ENCODE assay signal across 13 cellular contexts in genomic region chr10:103803941-103804340, GRCh38. TPM values are rescaled to one million over a fixed set of nuclear protein-coding genes. Genes with fewer than 3 reads are reported as not detected.
A peak's percentile ranks its signal among the peaks of the same experiment; 100 is the strongest.
DNase-seq lines count a peak whose midpoint lies in the region; ATAC-seq and TF ChIP-seq lines count a peak whose summit lies in the region.
"Had no signal": no experiment of that assay in that cellular context is flagged by ENCODE, and none has a peak within 500 bp of the region (broad histone marks: within the 10 kb centered on the region; RNA-seq: fewer than 3 reads in every experiment).

No MANE protein-coding gene starts in this region.

- no peaks in the 10 kb centered on the region for H3K9me3 Mint-ChIP-seq in activated naive CD8-positive, alpha-beta T cell treated with anti-CD3 and anti-CD28 coated beads, Interleukin-2, amount 10 ng/mL, durations not matched to agents 7 days and 5 days
- no peaks in the 10 kb centered on the region for H3K9me3 Mint-ChIP-seq in activated naive CD8-positive, alpha-beta T cell treated with anti-CD3 and anti-CD28 coated beads for 36 hours
- H3K9me3 Mint-ChIP-seq in activated naive CD8-positive, alpha-beta T cell treated with anti-CD3 and anti-CD28 coated beads, Interleukin-2, amount 50 U/mL, for 24 hours, result no peaks in the 10 kb centered on the region
- H3K9me3 Mint-ChIP-seq: stimulated activated memory B cell treated with anti-CD40 and anti-IgM and Interleukin-4, amounts not matched to agents 10 μg/mL and 1 μg/mL and 100 μg/mL, for 72 hours had no signal

- no peak for DNase-seq in activated naive CD8-positive, alpha-beta T cell treated with anti-CD3 and anti-CD28 coated beads, Interleukin-2, amount 10 ng/mL, durations not matched to agents 7 days and 5 days
- DNase-seq in activated naive CD8-positive, alpha-beta T cell treated with anti-CD3 and anti-CD28 coated beads for 36 hours, result no peak
- DNase-seq in PC-9 (peak; percentile 27 to 71), NCI-H1048 (lab: John Stamatoyannopoulos, UW) (no peak), psoas muscle (no peak)
- DNase-seq in activated naive CD8-positive, alpha-beta T cell treated with anti-CD3 and anti-CD28 coated beads, Interleukin-2, amount 50 U/mL, for 24 hours, result no peak
- DNase-seq in stimulated activated CD8-positive, alpha-beta memory T cell treated with anti-CD3 and anti-CD28 coated beads, Interleukin-4, amount 100 ng/mL, for 48 hours, result peak; percentile 28
- DNase-seq: BE2C, lower lobe of right lung, NCI-H187, occipital lobe had no signal

- no peak overlapping the region for H3K4me3 Mint-ChIP-seq in activated naive CD8-positive, alpha-beta T cell treated with anti-CD3 and anti-CD28 coated beads, Interleukin-2, amount 10 ng/mL, durations not matched to agents 7 days and 5 days
- no peak overlapping the region for H3K4me3 Mint-ChIP-seq in activated naive CD8-positive, alpha-beta T cell treated with anti-CD3 and anti-CD28 coated beads for 36 hours
- no peak overlapping the region for H3K4me3 Mint-ChIP-seq in activated naive CD8-positive, alpha-beta T cell treated with anti-CD3 and anti-CD28 coated beads, Interleukin-2, amount 50 U/mL, for 24 hours
- H3K4me3 Mint-ChIP-seq: stimulated activated memory B cell treated with anti-CD40 and anti-IgM and Interleukin-4, amounts not matched to agents 10 μg/mL and 1 μg/mL and 100 μg/mL, for 72 hours had no signal

- no peaks in the 10 kb centered on the region for H3K9me2 ChIP-seq in PC-9 (ENCODE audit: insufficient read depth)

- CTCF ChIA-PET in PC-9 (lab: Charles Lee), result no interaction called here

- intact Hi-C loops in PC-9 (cut with micrococcal nuclease; ENCODE audit: unreplicated experiment), result no loop called here
- intact Hi-C loops in psoas muscle (cut with DNase I), result no loop called here

- H3K9me3 ChIP-seq in PC-9 (ENCODE audit: insufficient read depth, low read depth) (no peaks in the 10 kb centered on the region), psoas muscle (no peaks in the 10 kb centered on the region)
- H3K9me3 ChIP-seq: BE2C, lower lobe of right lung had no signal

- H3K4me1 ChIP-seq in PC-9 (replicated peaks; ENCODE audit: insufficient read depth), result peaks cover 58% of the 10 kb centered on the region
- peaks cover 3% of the 10 kb centered on the region for H3K4me1 ChIP-seq in psoas muscle
- H3K4me1 ChIP-seq: lower lobe of right lung had no signal

- no peak overlapping the region for H2AFZ ChIP-seq in PC-9

- H3K4me3 ChIP-seq in PC-9 (no peak overlapping the region), psoas muscle (no peak overlapping the region)
- H3K4me3 ChIP-seq: lower lobe of right lung had no signal

- peak; percentile 49 for ATAC-seq in activated naive CD8-positive, alpha-beta T cell treated with anti-CD3 and anti-CD28 coated beads, Interleukin-2, amount 10 ng/mL, durations not matched to agents 7 days and 5 days (ENCODE audit: low read depth)
- ATAC-seq in activated naive CD8-positive, alpha-beta T cell treated with anti-CD3 and anti-CD28 coated beads, Interleukin-2, amount 50 U/mL, for 24 hours, result peak; percentile 45
- ATAC-seq in psoas muscle (no peak), HG03565 (IDR thresholded peaks at IDR 0.05; ENCODE audit: unreplicated experiment) (no peak)
- ATAC-seq: lower lobe of right lung; stimulated activated memory B cell treated with anti-CD40 and anti-IgM and Interleukin-4, amounts not matched to agents 10 μg/mL and 1 μg/mL and 100 μg/mL, for 72 hours had no signal

- BruUV-seq in PC-9 (replicated peaks; lab: Mats Ljungman, UMichigan), result no TSS peak

- H3K79me2 ChIP-seq in PC-9 (ENCODE audit: low read depth), result no peaks in the 10 kb centered on the region

- peaks cover 25% of the 10 kb centered on the region for H3K4me1 Mint-ChIP-seq in activated naive CD8-positive, alpha-beta T cell treated with anti-CD3 and anti-CD28 coated beads, Interleukin-2, amount 10 ng/mL, durations not matched to agents 7 days and 5 days
- peaks cover 12% of the 10 kb centered on the region for H3K4me1 Mint-ChIP-seq in activated naive CD8-positive, alpha-beta T cell treated with anti-CD3 and anti-CD28 coated beads for 36 hours
- peaks cover 19% of the 10 kb centered on the region for H3K4me1 Mint-ChIP-seq in activated naive CD8-positive, alpha-beta T cell treated with anti-CD3 and anti-CD28 coated beads, Interleukin-2, amount 50 U/mL, for 24 hours
- H3K4me1 Mint-ChIP-seq: stimulated activated memory B cell treated with anti-CD40 and anti-IgM and Interleukin-4, amounts not matched to agents 10 μg/mL and 1 μg/mL and 100 μg/mL, for 72 hours had no signal

- 63 to 79% (median 74%) methylated on average over 3 of the region's 3 CpGs for WGBS in psoas muscle, 3 donors

- no peaks in the 10 kb centered on the region for H3K36me3 ChIP-seq in PC-9 (ENCODE audit: low read depth)
- peaks cover 0 to 15% of the 10 kb centered on the region in 2 donors for H3K36me3 ChIP-seq in psoas muscle (ENCODE audit: insufficient read depth in 1 of 2, low read depth in 1 of 2)
- H3K36me3 ChIP-seq: BE2C, lower lobe of right lung had no signal

- H3K27ac ChIP-seq in PC-9 (no peak overlapping the region), psoas muscle (no peak overlapping the region)
- H3K27ac ChIP-seq: lower lobe of right lung had no signal

- peaks cover 7% of the 10 kb centered on the region; the same call in 1 of the 2 replicates for H3F3A ChIP-seq in PC-9 (ENCODE audit: insufficient read depth, low read depth)

- peaks cover 2% of the 10 kb centered on the region for H3K27me3 Mint-ChIP-seq in activated naive CD8-positive, alpha-beta T cell treated with anti-CD3 and anti-CD28 coated beads, Interleukin-2, amount 10 ng/mL, durations not matched to agents 7 days and 5 days
- H3K27me3 Mint-ChIP-seq in activated naive CD8-positive, alpha-beta T cell treated with anti-CD3 and anti-CD28 coated beads for 36 hours, result no peaks in the 10 kb centered on the region
- H3K27me3 Mint-ChIP-seq in activated naive CD8-positive, alpha-beta T cell treated with anti-CD3 and anti-CD28 coated beads, Interleukin-2, amount 50 U/mL, for 24 hours, result no peaks in the 10 kb centered on the region
- H3K27me3 Mint-ChIP-seq: stimulated activated memory B cell treated with anti-CD40 and anti-IgM and Interleukin-4, amounts not matched to agents 10 μg/mL and 1 μg/mL and 100 μg/mL, for 72 hours had no signal

- H4K20me1 ChIP-seq in PC-9 (ENCODE audit: insufficient read depth), result no peaks in the 10 kb centered on the region

- H3K36me3 Mint-ChIP-seq in activated naive CD8-positive, alpha-beta T cell treated with anti-CD3 and anti-CD28 coated beads, Interleukin-2, amount 10 ng/mL, durations not matched to agents 7 days and 5 days, result no peaks in the 10 kb centered on the region
- no peaks in the 10 kb centered on the region for H3K36me3 Mint-ChIP-seq in activated naive CD8-positive, alpha-beta T cell treated with anti-CD3 and anti-CD28 coated beads for 36 hours
- no peaks in the 10 kb centered on the region for H3K36me3 Mint-ChIP-seq in activated naive CD8-positive, alpha-beta T cell treated with anti-CD3 and anti-CD28 coated beads, Interleukin-2, amount 50 U/mL, for 24 hours (ENCODE audit: low read depth)
- H3K36me3 Mint-ChIP-seq: stimulated activated memory B cell treated with anti-CD40 and anti-IgM and Interleukin-4, amounts not matched to agents 10 μg/mL and 1 μg/mL and 100 μg/mL, for 72 hours had no signal

- POLR2A ChIA-PET in activated naive CD8-positive, alpha-beta T cell treated with anti-CD3 and anti-CD28 coated beads, Interleukin-2, amount 10 ng/mL, durations not matched to agents 7 days and 5 days (lab: Charles Lee), result no interaction called here
- POLR2A ChIA-PET in PC-9 (lab: Charles Lee; ENCODE audit: unreplicated experiment), result no interaction called here

- H3K27me3 ChIP-seq in PC-9 (ENCODE audit: insufficient read depth, low read depth), result no peaks in the 10 kb centered on the region
- no peaks in the 10 kb centered on the region for H3K27me3 ChIP-seq in psoas muscle (ENCODE audit: insufficient read depth in 3 of 3, low read length in 2 of 3)
- H3K27me3 ChIP-seq: BE2C had no signal

- H3K4me2 ChIP-seq in PC-9, result peak overlapping the region; percentile 42

- TF ChIP-seq CTCF in PC-9 (conservative IDR thresholded peaks at IDR 0.05) (no peak), psoas muscle (IDR thresholded peaks at IDR 0.05) (no peak)

- peak overlapping the region; percentile 54 for H3K27ac Mint-ChIP-seq in activated naive CD8-positive, alpha-beta T cell treated with anti-CD3 and anti-CD28 coated beads, Interleukin-2, amount 10 ng/mL, durations not matched to agents 7 days and 5 days
- H3K27ac Mint-ChIP-seq in activated naive CD8-positive, alpha-beta T cell treated with anti-CD3 and anti-CD28 coated beads for 36 hours, result no peak overlapping the region
- no peak overlapping the region for H3K27ac Mint-ChIP-seq in activated naive CD8-positive, alpha-beta T cell treated with anti-CD3 and anti-CD28 coated beads, Interleukin-2, amount 50 U/mL, for 24 hours
- H3K27ac Mint-ChIP-seq: stimulated activated memory B cell treated with anti-CD40 and anti-IgM and Interleukin-4, amounts not matched to agents 10 μg/mL and 1 μg/mL and 100 μg/mL, for 72 hours had no signal

RNA-seq across cellular contexts. Expression of gene SH3PXD2A, which starts 51.4 kb away (rescaled TPM):
- 10 to 100 TPM; 14.8 to 16.0 TPM for total RNA-seq in activated naive CD8-positive, alpha-beta T cell treated with anti-CD3 and anti-CD28 coated beads, Interleukin-2, amount 10 ng/mL, durations not matched to agents 7 days and 5 days
- total RNA-seq in activated naive CD8-positive, alpha-beta T cell treated with anti-CD3 and anti-CD28 coated beads for 36 hours, result 10 to 100 TPM; 10.2 to 10.9 TPM
- total RNA-seq in PC-9 (2021), result 12.5 and 14.0 TPM in 2 replicates
- 10 to 100 TPM; 10.6 to 57.7 (median 31.4) TPM for total RNA-seq in psoas muscle
- 1 to 10 TPM; 3.0 to 5.9 (median 4.1) TPM for polyA plus RNA-seq in psoas muscle

Comparison
In these comparisons a context has a peak if more than half of its experiments do, and no peak if none do; other contexts are left out.
1. ATAC-seq: peak in activated naive CD8-positive, alpha-beta T cell treated with anti-CD3 and anti-CD28 coated beads, Interleukin-2, amount 10 ng/mL, durations not matched to agents 7 days and 5 days (single experiment) and activated naive CD8-positive, alpha-beta T cell treated with anti-CD3 and anti-CD28 coated beads, Interleukin-2, amount 50 U/mL, for 24 hours (single experiment); none in psoas muscle (0 of 4) and HG03565 (single experiment).
2. DNase-seq: peak in PC-9 (2 of 2) and stimulated activated CD8-positive, alpha-beta memory T cell treated with anti-CD3 and anti-CD28 coated beads, Interleukin-4, amount 100 ng/mL, for 48 hours (single experiment); none in activated naive CD8-positive, alpha-beta T cell treated with anti-CD3 and anti-CD28 coated beads, Interleukin-2, amount 10 ng/mL, durations not matched to agents 7 days and 5 days (single experiment), activated naive CD8-positive, alpha-beta T cell treated with anti-CD3 and anti-CD28 coated beads for 36 hours (single experiment), activated naive CD8-positive, alpha-beta T cell treated with anti-CD3 and anti-CD28 coated beads, Interleukin-2, amount 50 U/mL, for 24 hours (single experiment), NCI-H1048 (single experiment) and psoas muscle (0 of 2).